In genomic region chr7:130087364-130087763, GRCh38 we compare ENCODE assay signal across 22 cellular contexts. TPM values are rescaled to one million over a fixed set of nuclear protein-coding genes. Genes with fewer than 3 reads are reported as not detected.
DNase-seq lines count a peak whose midpoint lies in the region; ATAC-seq and TF ChIP-seq lines count a peak whose summit lies in the region.
"Had no signal": no experiment of that assay in that cellular context is flagged by ENCODE, and none has a peak within 500 bp of the region (broad histone marks: within the 10 kb centered on the region; RNA-seq: fewer than 3 reads in every experiment).

No MANE protein-coding gene starts in this region.

- H3K36me3 Mint-ChIP-seq in chondrocyte (ENCODE audit: low read depth): peaks cover 2% of the 10 kb centered on the region
- peaks cover 43% of the 10 kb centered on the region for H3K36me3 Mint-ChIP-seq in nephron progenitor cell (ENCODE audit: low read depth)
- peaks cover 35% of the 10 kb centered on the region for H3K36me3 Mint-ChIP-seq in CD4-positive, alpha-beta T cell (ENCODE audit: low read depth)

- CTCF ChIA-PET in CD4-positive, alpha-beta T cell (lab: Charles Lee): interaction anchor here (0.7 kb wide), 1 partner anchor 212 kb away, joined by 4 read pairs; no protein-coding TSS in a partner anchor

- H3K9me3 Mint-ChIP-seq in chondrocyte (ENCODE audit: low read depth) (peaks cover 3% of the 10 kb centered on the region), nephron progenitor cell (no peaks in the 10 kb centered on the region)
- no peaks in the 10 kb centered on the region for H3K9me3 Mint-ChIP-seq in CD4-positive, alpha-beta T cell
- H3K9me3 Mint-ChIP-seq: CD8-positive, alpha-beta memory T cell had no signal

- in situ Hi-C loops in GM13977 (cut with MboI; ENCODE audit: low pct_unique_long_range_greater_than_20kb, low sequenced_read_pairs, unreplicated experiment): no loop called here

- DNase-seq in EH (ENCODE audit: low read depth) (peak; percentile 40), SK-N-MC (ENCODE audit: low read depth, low spot score) (no peak), chondrocyte (ENCODE audit: low spot score) (no peak), nephron progenitor cell (no peak), C1 segment of cervical spinal cord (lab: John Stamatoyannopoulos, UW) (no peak), DMS53 (lab: John Stamatoyannopoulos, UW) (no peak), GM13977 (ENCODE audit: low spot score) (no peak)
- no peak for DNase-seq in CD4-positive, alpha-beta T cell
- DNase-seq: CD8-positive, alpha-beta memory T cell; DMS79; H9; MM.1S; NCI-H1092; NCI-H146; NCI-H2029 treated with DMSO at 0.1 percent for 48 hours; NCI-H2171; NCI-H510A; NCI-H748 treated with DMSO at 0.1 percent for 48 hours; NK-92 treated with Interleukin-12 subunit alpha and Interleukin-12 subunit beta, amount 100 ng/mL, for 24 hours; Peyer's patch had no signal

- TF ChIP-seq CTCF in chondrocyte (IDR thresholded peaks at IDR 0.05): no peak
- no peak for TF ChIP-seq CTCF in nephron progenitor cell (IDR thresholded peaks at IDR 0.05)
- no peak for TF ChIP-seq CTCF in GM13977 (IDR thresholded peaks at IDR 0.05; ENCODE audit: extremely low read depth, insufficient read depth, missing control alignments)
- TF ChIP-seq CTCF in CD4-positive, alpha-beta T cell (IDR thresholded peaks at IDR 0.05): no peak

- no peaks in the 10 kb centered on the region for H3K27me3 ChIP-seq in CD4-positive, alpha-beta T cell (ENCODE audit: control insufficient read depth, insufficient read depth, low read length)
- H3K27me3 ChIP-seq: BLaER1, Peyer's patch, SJSA1 had no signal

- intact Hi-C loops in CD4-positive, alpha-beta T cell (cut with DNase I, micrococcal nuclease): no loop called here

- H3K36me3 ChIP-seq in SK-N-MC (ENCODE audit: insufficient read depth, low read length): peaks cover 18% of the 10 kb centered on the region
- H3K36me3 ChIP-seq: Peyer's patch had no signal

- H3K4me1 Mint-ChIP-seq in chondrocyte (ENCODE audit: low read depth) (peaks cover 29% of the 10 kb centered on the region), nephron progenitor cell (peaks cover 2% of the 10 kb centered on the region)
- H3K4me1 Mint-ChIP-seq in CD4-positive, alpha-beta T cell (ENCODE audit: low read depth): peaks cover 32% of the 10 kb centered on the region

- H3K27ac Mint-ChIP-seq in chondrocyte (ENCODE audit: unreplicated experiment) (peak overlapping the region; percentile 53), nephron progenitor cell (peak overlapping the region; percentile 17)
- no peak overlapping the region for H3K27ac Mint-ChIP-seq in CD4-positive, alpha-beta T cell
- H3K27ac Mint-ChIP-seq: H9 had no signal

- H3K4me3 Mint-ChIP-seq in chondrocyte (ENCODE audit: unreplicated experiment): no peak overlapping the region
- no peak overlapping the region for H3K4me3 Mint-ChIP-seq in nephron progenitor cell
- no peak overlapping the region for H3K4me3 Mint-ChIP-seq in CD4-positive, alpha-beta T cell
- H3K4me3 Mint-ChIP-seq: CD8-positive, alpha-beta memory T cell; H9 had no signal

- no peak overlapping the region for H3K4me3 ChIP-seq in SK-N-MC
- H3K4me3 ChIP-seq: BLaER1, Peyer's patch, SJSA1 had no signal

- H3K27ac ChIP-seq in SK-N-MC: peak overlapping the region; percentile 59; the same call in 1 of the 2 replicates
- no peak overlapping the region for H3K27ac ChIP-seq in CD4-positive, alpha-beta T cell (ENCODE audit: low read depth, low read length)
- H3K27ac ChIP-seq: BLaER1, Peyer's patch, SJSA1 had no signal

- POLR2A ChIA-PET in CD4-positive, alpha-beta T cell (lab: Charles Lee): no interaction called here

- H3K9me3 ChIP-seq in SK-N-MC (ENCODE audit: low read depth, low read length): no peaks in the 10 kb centered on the region
- H3K9me3 ChIP-seq in CD4-positive, alpha-beta T cell (ENCODE audit: control insufficient read depth, low read length): no peaks in the 10 kb centered on the region
- H3K9me3 ChIP-seq: BLaER1, Peyer's patch, SJSA1 had no signal

- H3K27me3 Mint-ChIP-seq in chondrocyte (ENCODE audit: low read depth): no peaks in the 10 kb centered on the region
- no peaks in the 10 kb centered on the region for H3K27me3 Mint-ChIP-seq in nephron progenitor cell (ENCODE audit: low read depth, poor library complexity)
- H3K27me3 Mint-ChIP-seq in CD4-positive, alpha-beta T cell: no peaks in the 10 kb centered on the region
- H3K27me3 Mint-ChIP-seq: CD8-positive, alpha-beta memory T cell had no signal

- no peak for ATAC-seq in CD4-positive, alpha-beta T cell (ENCODE audit: poor library complexity)

- no peak overlapping the region for H3K9ac ChIP-seq in SK-N-MC (ENCODE audit: insufficient read length)
- H3K9ac ChIP-seq: BLaER1 had no signal

RNA-seq across cellular contexts. Expression of gene KLHDC10, which starts 17.0 kb away (rescaled TPM):
- 28.0 to 32.2 TPM (median 28.0 TPM) in 3 replicates for total RNA-seq in chondrocyte
- total RNA-seq in CD4-positive, alpha-beta T cell: 1 to 10 TPM; 7.0 to 8.8 TPM

RNA-seq across cellular contexts. Expression of gene ZC3HC1, which starts 36.2 kb away (rescaled TPM):
- 12.0 to 15.9 TPM (median 14.7 TPM) in 3 replicates for total RNA-seq in chondrocyte
- 1 to 10 TPM; 5.7 to 7.2 TPM for total RNA-seq in CD4-positive, alpha-beta T cell
